In the genomic region with DNA sequence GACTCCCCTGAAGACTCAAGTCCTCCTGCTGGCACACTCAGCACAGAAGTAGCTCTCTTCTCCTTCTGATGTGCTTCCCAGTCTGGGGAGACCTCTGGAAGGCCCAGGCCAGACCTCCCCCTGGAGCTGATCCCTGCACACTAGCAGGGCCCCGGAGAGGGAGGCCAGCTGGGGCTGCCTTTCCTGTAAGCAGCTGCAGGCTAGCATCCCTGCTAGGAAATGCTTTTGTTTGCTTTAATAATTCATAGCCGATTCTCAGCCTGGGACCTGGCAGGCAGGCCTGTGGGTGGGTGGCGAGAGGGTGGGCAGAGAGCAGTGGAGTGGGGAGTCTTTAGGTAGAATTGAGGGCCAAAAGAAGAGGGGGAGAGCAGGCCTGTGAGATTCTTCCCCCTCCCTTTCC, we compare ENCODE assay signal across 19 cellular contexts. TPM values are rescaled to one million over a fixed set of nuclear protein-coding genes. Genes with fewer than 3 reads are reported as not detected.
A peak's percentile ranks its signal among the peaks of the same experiment; 100 is the strongest.
DNase-seq lines count a peak whose midpoint lies in the region; ATAC-seq and TF ChIP-seq lines count a peak whose summit lies in the region.
"Had no signal": no experiment of that assay in that cellular context is flagged by ENCODE, and none has a peak within 500 bp of the region (broad histone marks: within the 10 kb centered on the region; RNA-seq: fewer than 3 reads in every experiment).

No MANE protein-coding gene starts in this region.

- CTCF ChIA-PET in WTC11 (lab: Charles Lee) = interaction anchor here (0.5 to 1.5 kb wide), 4 partner anchors 43 to 55 kb away, joined by 3 to 4 read pairs (median 4); no protein-coding TSS in a partner anchor

- DNase-seq in NCI-H2227 (lab: John Stamatoyannopoulos, UW; ENCODE audit: unreplicated experiment) (peak; percentile 25), NCI-H2227 treated with DMSO at 0.1 percent for 48 hours (lab: John Stamatoyannopoulos, UW) (no peak), NCI-H146 treated with DMSO at 0.1 percent for 48 hours (lab: John Stamatoyannopoulos, UW; ENCODE audit: unreplicated experiment) (peak; percentile 15), ecto neural progenitor cell (ENCODE audit: low spot score) (peak; percentile 35), retina (peak; percentile 57), WTC11 (ENCODE audit: low spot score) (no peak), H4 (ENCODE audit: low spot score) (no peak)
- no peak for DNase-seq in stimulated activated naive CD8-positive, alpha-beta T cell treated with anti-CD3 and anti-CD28 coated beads, Interleukin-15, Interleukin-2, amounts not matched to agents 100 U/mL and 50 U/mL, for 24 hours
- DNase-seq: activated CD4-positive, alpha-beta T cell treated with anti-CD3 and anti-CD28 coated beads for 1 hour; activated naive CD8-positive, alpha-beta T cell treated with anti-CD3 and anti-CD28 coated beads for 36 hours; Calu3; effector memory CD8-positive, alpha-beta T cell; esophagus squamous epithelium; gastrocnemius medialis; NCI-H1436; stimulated activated CD4-positive, alpha-beta T cell treated with anti-CD3 and anti-CD28 coated beads, Interleukin-4, amount 100 ng/mL, for 4 hours; trophoblast cell had no signal

- no peaks in the 10 kb centered on the region for H3K36me3 Mint-ChIP-seq in WTC11
- H3K36me3 Mint-ChIP-seq: activated naive CD8-positive, alpha-beta T cell treated with anti-CD3 and anti-CD28 coated beads for 36 hours had no signal

- H3K27me3 Mint-ChIP-seq in WTC11 (ENCODE audit: low read depth) = peaks cover 91% of the 10 kb centered on the region

- H3K9me3 Mint-ChIP-seq in WTC11 = no peaks in the 10 kb centered on the region
- H3K9me3 Mint-ChIP-seq: activated naive CD8-positive, alpha-beta T cell treated with anti-CD3 and anti-CD28 coated beads for 36 hours; effector memory CD8-positive, alpha-beta T cell; IgD-negative memory B cell had no signal

- ATAC-seq in WTC11 = no peak
- no peak for ATAC-seq in stimulated activated naive CD8-positive, alpha-beta T cell treated with anti-CD3 and anti-CD28 coated beads, Interleukin-15, Interleukin-2, amounts not matched to agents 100 U/mL and 50 U/mL, for 24 hours
- ATAC-seq: effector memory CD8-positive, alpha-beta T cell; gastrocnemius medialis had no signal

- H3K4me1 Mint-ChIP-seq in WTC11 = peaks cover 36% of the 10 kb centered on the region
- H3K4me1 Mint-ChIP-seq: activated naive CD8-positive, alpha-beta T cell treated with anti-CD3 and anti-CD28 coated beads for 36 hours; IgD-negative memory B cell had no signal

- H3K4me3 Mint-ChIP-seq in WTC11 = no peak overlapping the region
- H3K4me3 Mint-ChIP-seq: activated naive CD8-positive, alpha-beta T cell treated with anti-CD3 and anti-CD28 coated beads for 36 hours; effector memory CD8-positive, alpha-beta T cell; IgD-negative memory B cell had no signal

- no peak overlapping the region for H3K27ac Mint-ChIP-seq in WTC11
- H3K27ac Mint-ChIP-seq: activated naive CD8-positive, alpha-beta T cell treated with anti-CD3 and anti-CD28 coated beads for 36 hours; effector memory CD8-positive, alpha-beta T cell; IgD-negative memory B cell had no signal

- POLR2A ChIA-PET in WTC11 (lab: Charles Lee) = no interaction called here

- TF ChIP-seq CTCF in WTC11 (IDR thresholded peaks at IDR 0.05) = no peak

TF ChIP-seq in WTC11, 78 proteins besides CTCF, POLR2A, EP300 and RAD21:
- TF ChIP-seq, protein P1, sequence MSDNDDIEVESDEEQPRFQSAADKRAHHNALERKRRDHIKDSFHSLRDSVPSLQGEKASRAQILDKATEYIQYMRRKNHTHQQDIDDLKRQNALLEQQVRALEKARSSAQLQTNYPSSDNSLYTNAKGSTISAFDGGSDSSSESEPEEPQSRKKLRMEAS (CRISPR knock-in tag; IDR thresholded peaks at IDR 0.05) = no peak
- TF ChIP-seq CBFB (CRISPR knock-in tag; IDR thresholded peaks at IDR 0.05; ENCODE audit: low read depth) (no peak), TEAD4 (CRISPR knock-in tag; IDR thresholded peaks at IDR 0.05) (no peak), NR3C1 (CRISPR knock-in tag; conservative IDR thresholded peaks at IDR 0.05; ENCODE audit: low read depth) (no peak), NR2C2 (CRISPR knock-in tag; IDR thresholded peaks at IDR 0.05) (no peak), ELF4 (CRISPR knock-in tag; IDR thresholded peaks at IDR 0.05; ENCODE audit: low read depth) (no peak), RELA (CRISPR knock-in tag; IDR thresholded peaks at IDR 0.05; ENCODE audit: borderline replicate concordance) (no peak), GABPB1 (CRISPR knock-in tag; IDR thresholded peaks at IDR 0.05) (no peak), ZNF671 (CRISPR knock-in tag; IDR thresholded peaks at IDR 0.05) (no peak), KAT7 (CRISPR knock-in tag; IDR thresholded peaks at IDR 0.05; ENCODE audit: borderline replicate concordance) (no peak), SP1 (CRISPR knock-in tag; conservative IDR thresholded peaks at IDR 0.05) (no peak)
- TF ChIP-seq, protein P2, sequence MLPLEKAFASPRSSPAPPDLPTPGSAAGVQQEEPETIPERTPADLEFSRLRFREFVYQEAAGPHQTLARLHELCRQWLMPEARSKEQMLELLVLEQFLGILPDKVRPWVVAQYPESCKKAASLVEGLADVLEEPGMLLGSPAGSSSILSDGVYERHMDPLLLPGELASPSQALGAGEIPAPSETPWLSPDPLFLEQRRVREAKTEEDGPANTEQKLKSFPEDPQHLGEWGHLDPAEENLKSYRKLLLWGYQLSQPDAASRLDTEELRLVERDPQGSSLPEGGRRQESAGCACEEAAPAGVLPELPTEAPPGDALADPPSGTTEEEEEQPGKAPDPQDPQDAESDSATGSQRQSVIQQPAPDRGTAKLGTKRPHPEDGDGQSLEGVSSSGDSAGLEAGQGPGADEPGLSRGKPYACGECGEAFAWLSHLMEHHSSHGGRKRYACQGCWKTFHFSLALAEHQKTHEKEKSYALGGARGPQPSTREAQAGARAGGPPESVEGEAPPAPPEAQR (CRISPR knock-in tag; IDR thresholded peaks at IDR 0.05) = no peak
- TF ChIP-seq, protein P3, sequence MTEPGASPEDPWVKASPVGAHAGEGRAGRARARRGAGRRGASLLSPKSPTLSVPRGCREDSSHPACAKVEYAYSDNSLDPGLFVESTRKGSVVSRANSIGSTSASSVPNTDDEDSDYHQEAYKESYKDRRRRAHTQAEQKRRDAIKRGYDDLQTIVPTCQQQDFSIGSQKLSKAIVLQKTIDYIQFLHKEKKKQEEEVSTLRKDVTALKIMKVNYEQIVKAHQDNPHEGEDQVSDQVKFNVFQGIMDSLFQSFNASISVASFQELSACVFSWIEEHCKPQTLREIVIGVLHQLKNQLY (CRISPR knock-in tag; IDR thresholded peaks at IDR 0.05) = no peak
- TF ChIP-seq, protein P4, sequence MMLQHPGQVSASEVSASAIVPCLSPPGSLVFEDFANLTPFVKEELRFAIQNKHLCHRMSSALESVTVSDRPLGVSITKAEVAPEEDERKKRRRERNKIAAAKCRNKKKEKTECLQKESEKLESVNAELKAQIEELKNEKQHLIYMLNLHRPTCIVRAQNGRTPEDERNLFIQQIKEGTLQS (CRISPR knock-in tag; conservative IDR thresholded peaks at IDR 0.05) = no peak

RNA-seq across cellular contexts. Expression of a gene that starts 5.2 kb away (rescaled TPM):
- total RNA-seq in WTC11 (2021) = 2.7 to 5.0 TPM (median 3.2 TPM) in 3 replicates
- total RNA-seq in H4 (2014; rRNA removed; shearing (Covaris generic)) = 4.1 and 4.8 TPM in 2 replicates
- total RNA-seq: G401 had no signal

RNA-seq across cellular contexts. Expression of a gene that starts 33.8 kb away (rescaled TPM):
- 101 to 136 TPM (median 107 TPM) in 3 replicates for total RNA-seq in WTC11 (2021)
- 117 and 138 TPM in 2 replicates for total RNA-seq in H4 (2014; rRNA removed; shearing (Covaris generic))

RNA-seq across cellular contexts. Expression of a gene that starts 45.3 kb away (rescaled TPM):
- total RNA-seq in WTC11 (2021) = 484 to 634 TPM (median 500 TPM) in 3 replicates
- 148 and 152 TPM in 2 replicates for total RNA-seq in H4 (2014; rRNA removed; shearing (Covaris generic))

Comparison
In these comparisons a context has a peak if more than half of its experiments do, and no peak if none do; other contexts are left out.
1. DNase-seq: peak in NCI-H2227 (single experiment), NCI-H146 treated with DMSO at 0.1 percent for 48 hours (single experiment), ecto neural progenitor cell (single experiment) and retina (single experiment); none in NCI-H2227 treated with DMSO at 0.1 percent for 48 hours (single experiment), WTC11 (single experiment), stimulated activated naive CD8-positive, alpha-beta T cell treated with anti-CD3 and anti-CD28 coated beads, Interleukin-15, Interleukin-2, amounts not matched to agents 100 U/mL and 50 U/mL, for 24 hours (single experiment) and H4 (single experiment).